ENCODE assay signal across 17 cellular contexts in the genomic region with DNA sequence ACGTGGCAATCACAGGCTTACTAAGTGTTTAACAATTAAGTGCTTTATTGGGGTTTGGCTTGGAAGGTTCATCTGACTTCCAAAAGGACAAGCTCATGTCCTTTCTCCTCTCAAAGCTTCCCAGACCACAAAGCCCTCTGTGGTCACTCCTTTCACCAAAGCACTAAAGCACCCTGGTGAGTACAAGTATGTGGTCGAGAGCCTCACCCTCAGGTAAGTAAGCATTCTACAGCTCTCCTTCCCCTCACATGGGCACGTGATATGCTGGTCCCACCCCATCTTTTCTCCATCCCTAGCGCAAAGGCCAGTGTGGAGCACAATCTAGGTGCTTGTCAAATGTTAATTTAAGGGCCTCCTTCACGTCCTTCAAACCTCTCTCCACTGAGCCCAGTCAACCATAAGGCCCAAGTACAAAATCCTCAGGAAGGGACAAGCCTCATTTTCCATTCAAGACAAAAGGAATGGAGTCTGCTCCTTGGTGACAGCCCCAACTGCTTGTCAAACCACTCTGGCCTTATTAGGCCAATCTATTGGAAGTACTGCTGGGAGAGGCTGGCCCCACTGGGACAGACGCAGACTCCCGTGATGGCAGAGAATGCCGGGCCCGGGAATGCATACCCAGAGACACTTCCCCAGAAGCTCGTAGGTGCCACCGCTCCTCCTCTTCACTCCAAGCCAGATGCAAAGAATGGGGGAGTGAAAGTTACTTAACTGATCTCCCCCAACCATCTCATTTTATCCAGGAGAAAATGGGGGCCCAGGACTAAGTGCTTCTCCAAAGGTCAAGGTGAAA. TPM values are rescaled to one million over a fixed set of nuclear protein-coding genes. Genes with fewer than 3 reads are reported as not detected.
DNase-seq lines count a peak whose midpoint lies in the region; ATAC-seq and TF ChIP-seq lines count a peak whose summit lies in the region.
"Had no signal": no experiment of that assay in that cellular context is flagged by ENCODE, and none has a peak within 500 bp of the region (broad histone marks: within the 10 kb centered on the region; RNA-seq: fewer than 3 reads in every experiment).

No MANE protein-coding gene starts in this region.

- no peak for ATAC-seq in Panc1
- no peak for ATAC-seq in GM18907 (IDR thresholded peaks at IDR 0.05; ENCODE audit: unreplicated experiment)
- ATAC-seq: activated T-helper 17 cell treated with anti-CD3 and anti-CD28 coated beads, Interleukin-2, amount 50 U/mL, for 72 hours; naive thymus-derived CD8-positive, alpha-beta T cell had no signal

- peaks cover 28% of the 10 kb centered on the region for H3K4me1 ChIP-seq in Panc1 (ENCODE audit: control insufficient read depth, insufficient read depth, low read length)
- H3K4me1 ChIP-seq in thymus (ENCODE audit: control insufficient read depth, insufficient read depth, low read length): peaks cover 12% of the 10 kb centered on the region
- H3K4me1 ChIP-seq in suprapubic skin: peaks cover 24% of the 10 kb centered on the region

- H3K9me3 Mint-ChIP-seq in activated naive CD8-positive, alpha-beta T cell treated with anti-CD3 and anti-CD28 coated beads for 36 hours: no peaks in the 10 kb centered on the region
- H3K9me3 Mint-ChIP-seq: activated T-helper 17 cell treated with anti-CD3 and anti-CD28 coated beads, Interleukin-2, amount 50 U/mL, for 72 hours; naive thymus-derived CD8-positive, alpha-beta T cell had no signal

- in situ Hi-C loops in Panc1 (cut with HindIII; ENCODE audit: low pct_unique_long_range_greater_than_20kb, low sequenced_read_pairs): loop anchor here (5.0 kb wide), 1 partner anchor 99 kb away; a partner anchor contains a TSS

- intact Hi-C loops in Panc1 (cut with micrococcal nuclease; ENCODE audit: unreplicated experiment): no loop called here

- H3K27me3 Mint-ChIP-seq in activated naive CD8-positive, alpha-beta T cell treated with anti-CD3 and anti-CD28 coated beads for 36 hours: no peaks in the 10 kb centered on the region
- H3K27me3 Mint-ChIP-seq: activated T-helper 17 cell treated with anti-CD3 and anti-CD28 coated beads, Interleukin-2, amount 50 U/mL, for 72 hours; naive thymus-derived CD8-positive, alpha-beta T cell had no signal

- BruUV-seq in Panc1 (replicated peaks; lab: Mats Ljungman, UMichigan): no TSS peak

- TF ChIP-seq CTCF in Panc1 (IDR thresholded peaks at IDR 0.05) (no peak), suprapubic skin (IDR thresholded peaks at IDR 0.05) (no peak)

- H3K36me3 ChIP-seq in Panc1 (ENCODE audit: control insufficient read depth, insufficient read depth, low read length) (peaks cover 41% of the 10 kb centered on the region), thymus (ENCODE audit: control insufficient read depth, insufficient read depth) (peaks cover 72% of the 10 kb centered on the region), suprapubic skin (no peaks in the 10 kb centered on the region)

- no peaks in the 10 kb centered on the region for H3K9me3 ChIP-seq in Panc1 (ENCODE audit: control insufficient read depth, insufficient read depth, low read depth, low read length)
- H3K9me3 ChIP-seq in thymus (ENCODE audit: control insufficient read depth): no peaks in the 10 kb centered on the region
- H3K9me3 ChIP-seq in suprapubic skin: no peaks in the 10 kb centered on the region
- H3K9me3 ChIP-seq: tibial artery had no signal

- H3K4me3 ChIP-seq in Panc1 (ENCODE audit: low read depth in 2 of 2, low read length in 2 of 2): no peak overlapping the region
- no peak overlapping the region for H3K4me3 ChIP-seq in thymus (ENCODE audit: low read length)
- no peak overlapping the region for H3K4me3 ChIP-seq in suprapubic skin
- H3K4me3 ChIP-seq: tibial artery had no signal

- TF ChIP-seq EP300 in suprapubic skin (IDR thresholded peaks at IDR 0.05): no peak

- CTCF ChIA-PET in Panc1 (lab: Charles Lee): interaction anchor here (0.6 to 4.2 kb wide), 2 partner anchors 99 to 338 kb away, joined by 3 to 56 read pairs; a partner anchor contains a TSS

- H3K4me3 Mint-ChIP-seq in activated naive CD8-positive, alpha-beta T cell treated with anti-CD3 and anti-CD28 coated beads for 36 hours: no peak overlapping the region
- H3K4me3 Mint-ChIP-seq: activated T-helper 17 cell treated with anti-CD3 and anti-CD28 coated beads, Interleukin-2, amount 50 U/mL, for 72 hours; naive thymus-derived CD8-positive, alpha-beta T cell had no signal

- POLR2A ChIA-PET in Panc1 (lab: Charles Lee): no interaction called here

- H3K27ac Mint-ChIP-seq in activated naive CD8-positive, alpha-beta T cell treated with anti-CD3 and anti-CD28 coated beads for 36 hours: no peak overlapping the region
- H3K27ac Mint-ChIP-seq: activated T-helper 17 cell treated with anti-CD3 and anti-CD28 coated beads, Interleukin-2, amount 50 U/mL, for 72 hours had no signal

- no peak for TF ChIP-seq POLR2A in suprapubic skin (IDR thresholded peaks at IDR 0.05)

- peak overlapping the region; percentile 23; the same call in 1 of the 2 replicates for H3K27ac ChIP-seq in Panc1 (ENCODE audit: low read length)
- peak overlapping the region; percentile 94 for H3K27ac ChIP-seq in layer of hippocampus (ENCODE audit: low read depth, low read length)
- H3K27ac ChIP-seq in thymus (ENCODE audit: low read depth): peak overlapping the region; percentile 42
- H3K27ac ChIP-seq in suprapubic skin: no peak overlapping the region
- H3K27ac ChIP-seq: tibial artery had no signal

- peaks cover 35% of the 10 kb centered on the region for H3K36me3 Mint-ChIP-seq in activated naive CD8-positive, alpha-beta T cell treated with anti-CD3 and anti-CD28 coated beads for 36 hours

- H3K27me3 ChIP-seq in Panc1 (ENCODE audit: control insufficient read depth, insufficient read depth, low read length) (no peaks in the 10 kb centered on the region), layer of hippocampus (ENCODE audit: control insufficient read depth, insufficient read depth, low read length) (no peaks in the 10 kb centered on the region), thymus (ENCODE audit: control insufficient read depth, insufficient read depth) (no peaks in the 10 kb centered on the region), suprapubic skin (no peaks in the 10 kb centered on the region)
- H3K27me3 ChIP-seq: tibial artery had no signal

- 97% methylated on average over 11 of the region's 11 CpGs for WGBS in thymus
- WGBS in suprapubic skin: 94% methylated on average over 11 of the region's 11 CpGs

- peaks cover 27% of the 10 kb centered on the region for H3K4me1 Mint-ChIP-seq in activated naive CD8-positive, alpha-beta T cell treated with anti-CD3 and anti-CD28 coated beads for 36 hours
- H3K4me1 Mint-ChIP-seq: activated T-helper 17 cell treated with anti-CD3 and anti-CD28 coated beads, Interleukin-2, amount 50 U/mL, for 72 hours had no signal

- DNase-seq in activated effector memory CD4-positive, alpha-beta T cell treated with anti-CD3 and anti-CD28 coated beads, Interleukin-2, amount 50 U/mL, for 16 hours: peak; percentile 17
- DNase-seq in activated effector memory CD4-positive, alpha-beta T cell treated with Interleukin-2 at 50 U/mL for 16 hours: no peak
- no peak for DNase-seq in Panc1 (ENCODE audit: low read depth, low spot score)
- no peak for DNase-seq in suprapubic skin (ENCODE audit: low spot score in 2 of 2)
- DNase-seq in activated naive CD8-positive, alpha-beta T cell treated with anti-CD3 and anti-CD28 coated beads for 36 hours: no peak
- DNase-seq: activated CD4-positive, alpha-beta T cell treated with anti-CD3 and anti-CD28 coated beads for 48 hours; COR-L47; GDM1; naive thymus-derived CD8-positive, alpha-beta T cell; NCI-H2029 treated with DMSO at 0.1 percent for 48 hours; NCI-H774; T-helper 9 cell had no signal

RNA-seq across cellular contexts. Expression of a gene that starts 7.8 kb away (rescaled TPM):
- total RNA-seq in Panc1 (2021; ENCODE audit: unreplicated experiment): 316 TPM
- polyA plus RNA-seq in Panc1 (2012; ENCODE audit: insufficient read length): 199 TPM
- 472 TPM for polyA plus RNA-seq in thymus
- total RNA-seq in suprapubic skin: 10 to 100 TPM; 21.8 to 33.6 (median 28.1) TPM
- total RNA-seq in activated naive CD8-positive, alpha-beta T cell treated with anti-CD3 and anti-CD28 coated beads for 36 hours: 100 to 1,000 TPM; 501 to 504 TPM

RNA-seq across cellular contexts. Expression of a gene that starts 22.9 kb away (rescaled TPM):
- total RNA-seq in Panc1 (2021; ENCODE audit: unreplicated experiment) (30.9 TPM), suprapubic skin (10 to 100 TPM; 14.3 to 20.9 (median 16.6) TPM)
- 28.7 TPM for polyA plus RNA-seq in Panc1 (2012; ENCODE audit: insufficient read length)
- 2.9 TPM for polyA plus RNA-seq in thymus
- total RNA-seq in activated naive CD8-positive, alpha-beta T cell treated with anti-CD3 and anti-CD28 coated beads for 36 hours: 1 to 10 TPM; 8.6 to 9.2 TPM

RNA-seq across cellular contexts. Expression of a gene that starts 39.2 kb away (rescaled TPM):
- total RNA-seq in Panc1 (2021; ENCODE audit: unreplicated experiment): 12.2 TPM
- polyA plus RNA-seq in Panc1 (2012; ENCODE audit: insufficient read length): 3.1 TPM
- polyA plus RNA-seq in thymus: 0.59 TPM
- under 1 TPM in 3 of 4 donors, not detected in 1; 0.26 to 0.89 (median 0.49) TPM for total RNA-seq in suprapubic skin
- total RNA-seq in activated naive CD8-positive, alpha-beta T cell treated with anti-CD3 and anti-CD28 coated beads for 36 hours: 10 to 100 TPM; 12.1 to 15.1 TPM
- total RNA-seq: naive thymus-derived CD8-positive, alpha-beta T cell had no signal
- polyA plus RNA-seq: naive thymus-derived CD8-positive, alpha-beta T cell had no signal
